Comparison of ENCODE assay signal across 8 cellular contexts in genomic region chr13:99085846-99086148, GRCh38.
DNase-seq lines count a peak whose midpoint lies in the region; ATAC-seq and TF ChIP-seq lines count a peak whose summit lies in the region.

No MANE protein-coding gene starts in this region.

- H3K9ac ChIP-seq in SK-N-MC (ENCODE audit: insufficient read length) = no peak overlapping the region

- H3K9me3 ChIP-seq in SK-N-MC (ENCODE audit: low read depth, low read length) = no peaks in the 10 kb centered on the region
- H3K9me3 ChIP-seq in sigmoid colon = no peaks in the 10 kb centered on the region

- H3K4me3 ChIP-seq in GM06990 (replicated peaks; ENCODE audit: low read depth, low read length) (peak overlapping the region; percentile 58), SK-N-MC (peak overlapping the region; percentile 69), fibroblast of pulmonary artery (replicated peaks; ENCODE audit: low read depth, low read length) (peak overlapping the region; percentile 78), sigmoid colon (peak overlapping the region; percentile 71 to 87 (median 80))

- no peak for TF ChIP-seq CTCF in GM06990 (IDR thresholded peaks at IDR 0.05; ENCODE audit: insufficient read depth, low read length, poor library complexity, severe bottlenecking)
- TF ChIP-seq CTCF in fibroblast of pulmonary artery (IDR thresholded peaks at IDR 0.05; ENCODE audit: low read length, missing control alignments) = no peak
- TF ChIP-seq CTCF in sigmoid colon (IDR thresholded peaks at IDR 0.05) = no peak

- 1 to 4% methylated on average over 14 of the region's 14 CpGs for whole genome bisulfite sequencing in sigmoid colon, 2 donors

- no peak for TF ChIP-seq POLR2A in sigmoid colon (IDR thresholded peaks at IDR 0.05)

- DNase-seq in GM06990 (ENCODE audit: extremely low read depth, insufficient read length) (no peak), SK-N-MC (ENCODE audit: low read depth, low spot score) (no peak), fibroblast of pulmonary artery (ENCODE audit: low read depth) (no peak), sigmoid colon (no peak), caudate nucleus (lab: John Stamatoyannopoulos, UW) (no peak), iPS-NIHi11 (ENCODE audit: low spot score) (no peak)
- DNase-seq in activated effector memory CD4-positive, alpha-beta T cell treated with Interleukin-2 at 50 U/mL for 16 hours = no peak

- no peak for TF ChIP-seq EP300 in sigmoid colon (IDR thresholded peaks at IDR 0.05)

- H3K27ac ChIP-seq in SK-N-MC (no peak overlapping the region), sigmoid colon (peak overlapping the region; percentile 87 to 99 (median 96)), caudate nucleus (ENCODE audit: low read depth, low read length) (no peak overlapping the region)

- no peaks in the 10 kb centered on the region for H3K36me3 ChIP-seq in GM06990 (ENCODE audit: control insufficient read depth, insufficient read depth, low read length)
- no peaks in the 10 kb centered on the region for H3K36me3 ChIP-seq in SK-N-MC (ENCODE audit: insufficient read depth, low read length)
- H3K36me3 ChIP-seq in sigmoid colon = no peaks in the 10 kb centered on the region

- H3K27me3 ChIP-seq in GM06990 (replicated peaks; ENCODE audit: control insufficient read depth, insufficient read depth, low read length) (no peaks in the 10 kb centered on the region; the same call in 1 of the 2 replicates), sigmoid colon (no peaks in the 10 kb centered on the region)

- H3K4me1 ChIP-seq in sigmoid colon = peaks cover 0 to 30% (median 13%) of the 10 kb centered on the region in 4 donors

- ATAC-seq in HG03045 (IDR thresholded peaks at IDR 0.05; ENCODE audit: unreplicated experiment) = no peak

- intact Hi-C loops in sigmoid colon (cut with DNase I) = loop anchor here (5.0 to 10.0 kb wide), 3 partner anchors 108 to 201 kb away; partner anchors contain the start of genes DOCK9 and UBAC2

Comparison
In these comparisons a context has a peak if more than half of its experiments do, and no peak if none do; other contexts are left out.
1. H3K27ac ChIP-seq: peak in sigmoid colon (4 of 4); none in SK-N-MC (single experiment) and caudate nucleus (single experiment).
2. Peak in every context shown above with its lines, with median percentiles within 50 percentile points of each other: H3K4me3 ChIP-seq.